ENCODE assay signal across 9 cellular contexts in the genomic region with DNA sequence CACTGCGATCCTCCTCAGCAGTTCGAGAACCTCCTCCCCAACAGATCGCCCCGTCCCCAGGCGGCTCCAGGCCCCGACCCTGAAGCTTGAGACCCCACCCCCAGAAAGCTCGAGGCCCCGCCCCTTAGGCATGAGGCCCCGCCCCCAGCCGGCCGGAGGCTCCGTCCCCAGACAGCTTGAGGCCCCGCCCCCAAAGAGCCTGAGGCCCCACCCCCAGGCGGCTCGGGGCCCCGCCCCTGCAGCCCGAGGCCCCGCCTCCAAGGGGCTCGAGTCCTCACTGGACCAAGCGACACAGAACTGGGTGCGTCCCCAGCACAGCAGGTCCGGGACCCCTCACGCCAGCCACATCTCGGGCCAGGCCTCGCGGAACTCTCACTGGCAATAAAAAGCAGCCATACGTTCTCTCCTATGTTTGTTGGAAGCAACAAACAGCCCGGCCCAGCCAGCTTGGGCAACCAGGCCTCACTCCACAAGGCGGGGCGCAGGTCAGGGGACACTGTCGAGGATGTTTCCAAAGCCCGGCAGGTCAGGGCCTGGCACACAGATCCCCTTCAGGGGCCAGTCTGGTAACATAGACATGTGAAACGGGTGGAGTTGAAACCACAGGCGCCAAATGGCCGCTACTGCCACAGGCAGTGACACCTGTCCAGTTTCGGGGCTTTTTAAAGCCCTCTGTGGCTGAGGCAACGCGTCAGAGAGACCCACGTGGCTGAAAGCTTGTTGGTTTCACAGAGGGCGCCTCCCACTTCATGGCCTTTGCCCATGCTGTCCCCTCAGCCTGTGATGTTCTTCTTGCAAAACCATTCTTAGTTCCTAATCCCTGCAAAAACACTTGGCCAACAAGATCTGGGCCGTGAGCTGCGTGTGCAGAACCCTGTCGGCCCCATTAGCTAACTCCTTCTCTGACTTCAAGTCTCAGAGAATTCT.
DNase-seq lines count a peak whose midpoint lies in the region; ATAC-seq and TF ChIP-seq lines count a peak whose summit lies in the region.
"Had no signal": no experiment of that assay in that cellular context is flagged by ENCODE, and none has a peak within 500 bp of the region (broad histone marks: within the 10 kb centered on the region; RNA-seq: fewer than 3 reads in every experiment).

No MANE protein-coding gene starts in this region.

- DNase-seq in AG08396 (ENCODE audit: low spot score), result peak; percentile 23
- DNase-seq in T-helper 17 cell, result no peak
- peak in 1 of 2 donors; percentile 20 for DNase-seq in left lung
- no peak for DNase-seq in MG63
- DNase-seq in Ammon's horn (ENCODE audit: low spot score), result no peak
- DNase-seq in NCI-H69 (lab: John Stamatoyannopoulos, UW), result no peak

- H3K27ac ChIP-seq in left lung, result no peak overlapping the region
- H3K27ac ChIP-seq: thoracic aorta had no signal

- no peak overlapping the region for H3K27ac Mint-ChIP-seq in T-helper 17 cell

- H3K9me3 ChIP-seq in T-helper 17 cell (ENCODE audit: control insufficient read depth, low read length, poor library complexity, severe bottlenecking), result no peaks in the 10 kb centered on the region
- no peaks in the 10 kb centered on the region for H3K9me3 ChIP-seq in left lung
- no peaks in the 10 kb centered on the region for H3K9me3 ChIP-seq in MG63
- H3K9me3 ChIP-seq: thoracic aorta had no signal

- peaks cover 5% of the 10 kb centered on the region for H3K27me3 Mint-ChIP-seq in T-helper 17 cell

- no peak overlapping the region for H3K4me3 ChIP-seq in left lung
- H3K4me3 ChIP-seq in MG63, result no peak overlapping the region
- H3K4me3 ChIP-seq: thoracic aorta had no signal

- no peak overlapping the region for H3K4me3 Mint-ChIP-seq in T-helper 17 cell

- no peaks in the 10 kb centered on the region for H3K4me1 Mint-ChIP-seq in T-helper 17 cell

- ATAC-seq in GM19023 (IDR thresholded peaks at IDR 0.05; ENCODE audit: unreplicated experiment), result peak; percentile 90
- peak; percentile 85 for ATAC-seq in HG03039 (IDR thresholded peaks at IDR 0.05; ENCODE audit: unreplicated experiment)
- ATAC-seq in T-helper 17 cell, result peak; percentile 40
- ATAC-seq in left lung, result peak; percentile 32

- H3K27me3 ChIP-seq in left lung, result no peaks in the 10 kb centered on the region
- H3K27me3 ChIP-seq in MG63, result no peaks in the 10 kb centered on the region

- no peaks in the 10 kb centered on the region for H3K36me3 ChIP-seq in left lung
- H3K36me3 ChIP-seq in MG63, result no peaks in the 10 kb centered on the region
- H3K36me3 ChIP-seq: thoracic aorta had no signal

- no peaks in the 10 kb centered on the region for H3K4me1 ChIP-seq in left lung

- no peak for TF ChIP-seq CTCF in left lung (IDR thresholded peaks at IDR 0.05)

- intact Hi-C loops in left lung (cut with DNase I), result no loop called here

- no peaks in the 10 kb centered on the region for H3K36me3 Mint-ChIP-seq in T-helper 17 cell (ENCODE audit: low read depth)

Comparison
In these comparisons a context has a peak if more than half of its experiments do, and no peak if none do; other contexts are left out.
1. ATAC-seq: peak in every context shown above with its lines; median percentile 90 in GM19023; 85 in HG03039; 40 in T-helper 17 cell; 32 in left lung.